8 cellular contexts compared by ENCODE assay signal in the genomic region with DNA sequence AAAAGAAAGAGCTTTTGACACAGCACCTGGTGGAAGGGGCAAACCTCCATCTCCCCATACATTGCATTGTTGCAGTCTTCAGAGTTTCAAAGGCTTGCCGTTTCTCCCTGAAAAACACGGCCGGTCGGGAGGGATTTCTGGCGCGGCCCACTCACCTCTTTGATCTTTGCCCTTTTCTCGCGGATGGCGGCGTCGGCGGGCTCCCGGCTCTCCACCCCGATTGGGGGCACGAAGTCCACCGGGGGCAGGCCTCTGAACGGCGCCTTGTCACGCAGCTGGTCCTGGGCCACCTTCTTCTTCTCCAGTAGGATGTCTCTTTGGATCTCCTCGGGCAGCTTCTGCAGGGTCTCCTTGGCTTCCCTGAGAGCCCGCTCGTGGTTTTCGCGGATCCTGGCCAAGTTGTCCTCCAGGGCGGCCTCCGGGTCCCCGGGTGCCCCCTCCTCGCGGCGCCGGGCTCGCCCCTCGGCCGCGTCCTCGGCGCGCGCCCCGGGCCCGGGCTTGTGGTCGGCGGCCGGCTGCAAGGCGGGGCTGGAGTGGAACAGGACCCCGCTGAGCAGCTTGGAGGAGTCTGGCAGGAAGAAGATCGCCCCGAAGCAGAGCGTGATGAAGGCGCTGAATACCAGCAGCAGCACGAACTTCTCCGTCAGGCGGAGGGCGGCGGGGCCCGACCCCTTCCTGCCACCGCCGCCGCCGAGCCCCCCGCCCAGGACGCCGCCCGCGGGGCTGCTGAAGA. TPM values are rescaled to one million over a fixed set of nuclear protein-coding genes. Genes with fewer than 3 reads are reported as not detected.
DNase-seq lines count a peak whose midpoint lies in the region; ATAC-seq and TF ChIP-seq lines count a peak whose summit lies in the region.

No MANE protein-coding gene starts in this region.

- H3K27ac ChIP-seq in coronary artery (peak overlapping the region; percentile 95 to 97), mesenchymal stem cell (ENCODE audit: low read length, poor library complexity, severe bottlenecking) (no peak overlapping the region)

- H3K4me1 ChIP-seq in mesenchymal stem cell (ENCODE audit: control insufficient read depth, insufficient read depth, low read depth, low read length), result peaks cover 4% of the 10 kb centered on the region

- H2AFZ ChIP-seq in mesenchymal stem cell (ENCODE audit: low read depth, low read length), result peak overlapping the region; percentile 33

- peak overlapping the region; percentile 99 for H3K9ac ChIP-seq in mesenchymal stem cell (ENCODE audit: low read length)

- H4K91ac ChIP-seq in mesenchymal stem cell (ENCODE audit: low read length), result peak overlapping the region; percentile 45

- no peak for TF ChIP-seq CTCF in coronary artery (IDR thresholded peaks at IDR 0.05)

- peak overlapping the region; percentile 81 to 96 for H3K18ac ChIP-seq in mesenchymal stem cell (ENCODE audit: low read depth in 1 of 2, low read length in 2 of 2)

- peak overlapping the region in 1 of 2 experiments; percentile 93 for H3K23ac ChIP-seq in mesenchymal stem cell (ENCODE audit: low read length in 2 of 2)

- under 1% methylated on average over 55 of the region's 65 CpGs for WGBS in mesenchymal stem cell

- peak overlapping the region in 1 of 2 experiments; percentile 87 for H3K14ac ChIP-seq in mesenchymal stem cell (ENCODE audit: low read length in 2 of 2)

- peak; percentile 6 for ATAC-seq in HG03432 (IDR thresholded peaks at IDR 0.05; ENCODE audit: unreplicated experiment)

- H2BK15ac ChIP-seq in mesenchymal stem cell (ENCODE audit: low read depth, poor library complexity, severe bottlenecking), result peak overlapping the region; percentile 93

- peaks cover 0 to 22% of the 10 kb centered on the region in 2 experiments for H3K36me3 ChIP-seq in mesenchymal stem cell (ENCODE audit: control insufficient read depth in 1 of 2, insufficient read depth in 2 of 2, low read depth in 1 of 2, low read length in 2 of 2)

- peaks cover 12% of the 10 kb centered on the region for H3K79me1 ChIP-seq in mesenchymal stem cell (replicated peaks; ENCODE audit: low read length, poor library complexity, severe bottlenecking)

- H3K9me3 ChIP-seq in mesenchymal stem cell (ENCODE audit: control insufficient read depth, low read length), result no peaks in the 10 kb centered on the region

- no peaks in the 10 kb centered on the region for H3K27me3 ChIP-seq in mesenchymal stem cell (ENCODE audit: control insufficient read depth in 1 of 2, insufficient read depth in 1 of 2, low read length in 2 of 2)

- H2AK5ac ChIP-seq in mesenchymal stem cell (ENCODE audit: low read length, severe bottlenecking), result no peak overlapping the region

- H3K4me3 ChIP-seq in coronary artery, result peak overlapping the region; percentile 95
- H3K4me3 ChIP-seq in mesenchymal stem cell (ENCODE audit: insufficient read depth in 1 of 2, low read depth in 1 of 2, low read length in 2 of 2), result peak overlapping the region; percentile 83 to 93

- H3K4ac ChIP-seq in mesenchymal stem cell (ENCODE audit: low read depth in 1 of 2, low read length in 2 of 2), result peak overlapping the region; percentile 34 to 60

- no peak overlapping the region for H2BK5ac ChIP-seq in mesenchymal stem cell (ENCODE audit: low read depth, low read length, poor library complexity, severe bottlenecking)

- DNase-seq in NCI-H146 (lab: John Stamatoyannopoulos, UW) (peak; percentile 24), NCI-H146 treated with DMSO at 0.1 percent for 48 hours (lab: John Stamatoyannopoulos, UW; ENCODE audit: unreplicated experiment) (no peak), coronary artery (ENCODE audit: low spot score) (no peak), mesenchymal stem cell (peak; percentile 37), kidney glomerular epithelial cell (lab: John Stamatoyannopoulos, UW) (no peak)
- peak; percentile 14 for DNase-seq in activated CD4-positive, alpha-beta T cell treated with anti-CD3 and anti-CD28 coated beads for 1 hour
- DNase-seq in stimulated activated naive CD4-positive, alpha-beta T cell treated with Interleukin-2 at 50 U/mL for 16 hours (lab: John Stamatoyannopoulos, UW), result peak; percentile 37

- H3K4me2 ChIP-seq in mesenchymal stem cell (ENCODE audit: low read length, poor library complexity, severe bottlenecking), result peak overlapping the region; percentile 70

- peak overlapping the region; percentile 76 for H2BK120ac ChIP-seq in mesenchymal stem cell (ENCODE audit: low read depth, low read length)

- H2BK12ac ChIP-seq in mesenchymal stem cell (ENCODE audit: low read length in 2 of 2), result peak overlapping the region in 1 of 2 experiments; percentile 72

- H4K8ac ChIP-seq in mesenchymal stem cell (ENCODE audit: low read length), result no peak overlapping the region

RNA-seq across cellular contexts. Expression of a gene that starts 1.1 kb away (rescaled TPM):
- polyA plus RNA-seq in mesenchymal stem cell (2013, experiment 1 of 2), result 45.1 TPM
- polyA plus RNA-seq in mesenchymal stem cell (2013, experiment 2 of 2), result 45.7 TPM

Comparison
In these comparisons a context has a peak if more than half of its experiments do, and no peak if none do; other contexts are left out.
1. DNase-seq: peak in NCI-H146 (single experiment), activated CD4-positive, alpha-beta T cell treated with anti-CD3 and anti-CD28 coated beads for 1 hour (single experiment), mesenchymal stem cell (single experiment) and stimulated activated naive CD4-positive, alpha-beta T cell treated with Interleukin-2 at 50 U/mL for 16 hours (single experiment); none in NCI-H146 treated with DMSO at 0.1 percent for 48 hours (single experiment), coronary artery (single experiment) and kidney glomerular epithelial cell (single experiment).